Comparison of ENCODE assay signal across 30 cellular contexts in the genomic region with DNA sequence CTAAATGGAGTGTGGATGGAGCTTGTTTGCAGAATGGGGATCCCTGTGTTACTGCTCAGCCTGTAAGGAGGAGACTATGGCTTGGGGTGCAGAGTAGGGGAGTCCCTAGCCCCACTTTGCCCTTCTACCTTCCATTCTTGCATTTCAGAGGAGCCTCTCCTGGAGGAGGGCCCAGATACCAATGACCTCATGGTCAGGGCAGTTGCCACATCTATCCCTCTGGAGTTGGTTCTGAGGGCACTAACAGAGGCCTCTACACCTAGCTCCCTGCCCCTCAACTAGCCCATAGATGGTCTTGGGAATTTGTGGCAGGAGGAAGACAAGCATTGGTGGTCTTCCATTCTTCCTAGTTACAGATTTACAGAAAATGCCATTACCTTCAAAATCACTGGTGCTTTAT. TPM values are rescaled to one million over a fixed set of nuclear protein-coding genes. Genes with fewer than 3 reads are reported as not detected.
"Had no signal": no experiment of that assay in that cellular context is flagged by ENCODE, and none has a peak within 500 bp of the region (broad histone marks: within the 10 kb centered on the region; RNA-seq: fewer than 3 reads in every experiment).

No MANE protein-coding gene starts in this region.

- H3K36me3 Mint-ChIP-seq: activated naive CD8-positive, alpha-beta T cell treated with anti-CD3 and anti-CD28 coated beads, Interleukin-2, amount 10 ng/mL, durations not matched to agents 7 days and 5 days had no signal

- H3K9ac ChIP-seq: parathyroid adenoma had no signal

- H3K9me3 Mint-ChIP-seq: activated naive CD4-positive, alpha-beta T cell treated with anti-CD3 and anti-CD28 coated beads, Interleukin-2, amount 10 ng/mL, durations not matched to agents 7 days and 5 days; activated naive CD8-positive, alpha-beta T cell treated with anti-CD3 and anti-CD28 coated beads, Interleukin-2, amount 10 ng/mL, durations not matched to agents 7 days and 5 days; activated T-cell treated with anti-CD3 and anti-CD28 coated beads, Interleukin-2, amount 50 U/mL, for 72 hours; nephron progenitor cell had no signal

- H3K4me2 ChIP-seq: hepatocyte had no signal

- ATAC-seq: activated T-cell treated with anti-CD3 and anti-CD28 coated beads, Interleukin-2, amount 50 U/mL, for 72 hours; gastroesophageal sphincter; left cardiac atrium; right cardiac atrium; stimulated activated naive CD8-positive, alpha-beta T cell treated with anti-CD3 and anti-CD28 coated beads, Interleukin-15, Interleukin-2, amounts not matched to agents 100 U/mL and 50 U/mL, for 24 hours had no signal

- DNase-seq: activated CD4-positive, alpha-beta T cell treated with anti-CD3 and anti-CD28 coated beads for 4 hours; activated CD4-positive, alpha-beta T cell treated with anti-CD3 and anti-CD28 coated beads, Interleukin-2, amount 50 U/mL, for 4 hours; activated naive CD4-positive, alpha-beta T cell treated with anti-CD3 and anti-CD28 coated beads, Interleukin-2, amount 10 ng/mL, durations not matched to agents 7 days and 5 days; activated naive CD8-positive, alpha-beta T cell treated with anti-CD3 and anti-CD28 coated beads, Interleukin-2, amount 10 ng/mL, durations not matched to agents 7 days and 5 days; activated T-cell treated with anti-CD3 and anti-CD28 coated beads for 4 hours; brain microvascular endothelial cell; caudate nucleus; left cardiac atrium; mammary epithelial cell; nephron progenitor cell; nucleus accumbens; right cardiac atrium; stimulated activated CD4-positive, alpha-beta T cell treated with anti-CD3 and anti-CD28 coated beads, Interleukin-4, amount 100 ng/mL, for 1 hour; stimulated activated naive CD8-positive, alpha-beta T cell treated with anti-CD3 and anti-CD28 coated beads, Interleukin-15, Interleukin-2, amounts not matched to agents 100 U/mL and 50 U/mL, for 24 hours; T-helper 2 cell; testis; transverse colon had no signal

- H3K27ac Mint-ChIP-seq: activated naive CD4-positive, alpha-beta T cell treated with anti-CD3 and anti-CD28 coated beads, Interleukin-2, amount 10 ng/mL, durations not matched to agents 7 days and 5 days; activated naive CD8-positive, alpha-beta T cell treated with anti-CD3 and anti-CD28 coated beads, Interleukin-2, amount 10 ng/mL, durations not matched to agents 7 days and 5 days; activated T-cell treated with anti-CD3 and anti-CD28 coated beads, Interleukin-2, amount 50 U/mL, for 72 hours; nephron progenitor cell had no signal

- H3K4me3 Mint-ChIP-seq: activated naive CD4-positive, alpha-beta T cell treated with anti-CD3 and anti-CD28 coated beads, Interleukin-2, amount 10 ng/mL, durations not matched to agents 7 days and 5 days; activated naive CD8-positive, alpha-beta T cell treated with anti-CD3 and anti-CD28 coated beads, Interleukin-2, amount 10 ng/mL, durations not matched to agents 7 days and 5 days; activated T-cell treated with anti-CD3 and anti-CD28 coated beads, Interleukin-2, amount 50 U/mL, for 72 hours had no signal

- H3K4me1 ChIP-seq: parathyroid adenoma had no signal

- H3K79me2 ChIP-seq: hepatocyte, parathyroid adenoma had no signal

- H2AFZ ChIP-seq: hepatocyte, parathyroid adenoma had no signal

- H3K4me3 ChIP-seq: gastroesophageal sphincter, hepatocyte, testis, transverse colon had no signal

- H3K27ac ChIP-seq: brain microvascular endothelial cell, gastroesophageal sphincter, hepatocyte, parathyroid adenoma, testis, transverse colon had no signal

- H3K36me3 ChIP-seq: brain microvascular endothelial cell, gastroesophageal sphincter, transverse colon had no signal

- H3K9me3 ChIP-seq: gastroesophageal sphincter, testis, transverse colon had no signal

RNA-seq across cellular contexts. Expression of gene SKOR1, which starts 6.1 kb away (rescaled TPM):
- total RNA-seq: astrocyte, fibroblast of villous mesenchyme had no signal

RNA-seq across cellular contexts. Expression of gene RNU6-1, which starts 8.5 kb away (rescaled TPM):
- total RNA-seq: activated naive CD8-positive, alpha-beta T cell treated with anti-CD3 and anti-CD28 coated beads, Interleukin-2, amount 10 ng/mL, durations not matched to agents 7 days and 5 days; activated T-cell treated with anti-CD3 and anti-CD28 coated beads, Interleukin-2, amount 50 U/mL, for 72 hours; astrocyte; endothelial cell of umbilical vein; fibroblast of lung; fibroblast of villous mesenchyme; gastroesophageal sphincter; hepatocyte; left cardiac atrium; liver; mammary epithelial cell; mucosa of gallbladder; right cardiac atrium; skeletal muscle tissue; testis; transverse colon had no signal
- polyA plus RNA-seq: endothelial cell of umbilical vein, esophagus, fibroblast of lung, hepatocyte, keratinocyte, liver, mammary epithelial cell, right cardiac atrium had no signal
